24 cellular contexts compared by ENCODE assay signal in genomic region chr10:89491932-89492331, GRCh38. TPM values are rescaled to one million over a fixed set of nuclear protein-coding genes. Genes with fewer than 3 reads are reported as not detected.
A peak's percentile ranks its signal among the peaks of the same experiment; 100 is the strongest.
DNase-seq lines count a peak whose midpoint lies in the region; ATAC-seq, FAIRE-seq and TF ChIP-seq lines count a peak whose summit lies in the region.
"Had no signal": no experiment of that assay in that cellular context is flagged by ENCODE, and none has a peak within 500 bp of the region (broad histone marks: within the 10 kb centered on the region; RNA-seq: fewer than 3 reads in every experiment).

No MANE protein-coding gene starts in this region.

- TF ChIP-seq RAD21 in HepG2 (CRISPR knock-in tag; IDR thresholded peaks at IDR 0.05), result no peak

- no peak for TF ChIP-seq POLR2A in HepG2 (IDR thresholded peaks at IDR 0.05; ENCODE audit: insufficient read depth in 1 of 2, low read depth in 2 of 2, low read length in 2 of 2)
- no peak for TF ChIP-seq POLR2A in right lobe of liver (IDR thresholded peaks at IDR 0.05)

- H2AFZ ChIP-seq in HepG2 (ENCODE audit: low read length), result no peak overlapping the region
- H2AFZ ChIP-seq: GM23338 had no signal

- H3K36me3 ChIP-seq in HepG2 (replicated peaks in 1 of 2; ENCODE audit: control insufficient read depth in 1 of 2, insufficient read depth in 2 of 2, low read length in 2 of 2) (no peaks in the 10 kb centered on the region), right lobe of liver (no peaks in the 10 kb centered on the region)
- H3K36me3 ChIP-seq: BE2C; BLaER1 treated with 17β-estradiol and CSF1 and Interleukin-3, amounts not matched to agents 10 nM and 100 nM; HAP-1 had no signal

- H3K27me3 Mint-ChIP-seq in osteocyte (ENCODE audit: unreplicated experiment), result no peaks in the 10 kb centered on the region
- peaks cover 12% of the 10 kb centered on the region for H3K27me3 Mint-ChIP-seq in activated naive CD4-positive, alpha-beta T cell treated with anti-CD3 and anti-CD28 coated beads, Interleukin-2, amount 10 ng/mL, durations not matched to agents 7 days and 5 days

- no peak for DNase-seq in HepG2 (ENCODE audit: low spot score)
- DNase-seq in right lobe of liver, result no peak
- no peak for DNase-seq in osteocyte (ENCODE audit: extremely low spot score, unreplicated experiment)
- no peak for DNase-seq in activated naive CD4-positive, alpha-beta T cell treated with anti-CD3 and anti-CD28 coated beads, Interleukin-2, amount 10 ng/mL, durations not matched to agents 7 days and 5 days
- no peak for DNase-seq in DMS79 (lab: John Stamatoyannopoulos, UW)
- DNase-seq: 8988T; ACHN; AML-193; BE2C; CD4-positive, alpha-beta T cell; CD8-positive, alpha-beta memory T cell; DMS 273 treated with DMSO at 0.1 percent for 48 hours; DMS79 treated with DMSO at 0.1 percent for 48 hours; GF-D8 had no signal

- no peak overlapping the region for H3K4me3 ChIP-seq in HepG2 (replicated peaks in 1 of 3; ENCODE audit: insufficient read depth in 1 of 3, low read depth in 2 of 3, low read length in 3 of 3)
- H3K4me3 ChIP-seq in right lobe of liver, result no peak overlapping the region
- H3K4me3 ChIP-seq: A549; BLaER1 treated with 17β-estradiol and CSF1 and Interleukin-3, amounts not matched to agents 10 nM and 100 nM; GM23338; HAP-1 had no signal

- POLR2A ChIA-PET in HepG2 (lab: Yijun Ruan, JAX), result no interaction called here

- H4K20me1 ChIP-seq in HepG2 (ENCODE audit: insufficient read depth, low read length), result no peaks in the 10 kb centered on the region
- H4K20me1 ChIP-seq: BLaER1 treated with 17β-estradiol and CSF1 and Interleukin-3, amounts not matched to agents 10 nM and 100 nM had no signal

- H3K9me3 ChIP-seq in HepG2 (ENCODE audit: low read length), result no peaks in the 10 kb centered on the region
- H3K9me3 ChIP-seq in right lobe of liver, result no peaks in the 10 kb centered on the region
- H3K9me3 ChIP-seq: A549; BE2C; BLaER1 treated with 17β-estradiol and CSF1 and Interleukin-3, amounts not matched to agents 10 nM and 100 nM had no signal

- no peak overlapping the region for H3K4me2 ChIP-seq in HepG2 (ENCODE audit: low read depth, low read length)
- H3K4me2 ChIP-seq: A549; BLaER1 treated with 17β-estradiol and CSF1 and Interleukin-3, amounts not matched to agents 10 nM and 100 nM had no signal

- H3K27me3 ChIP-seq in HepG2 (ENCODE audit: control insufficient read depth in 1 of 2, insufficient read depth in 2 of 2, low read length in 2 of 2) (no peaks in the 10 kb centered on the region), right lobe of liver (no peaks in the 10 kb centered on the region)
- H3K27me3 ChIP-seq: BLaER1 treated with 17β-estradiol and CSF1 and Interleukin-3, amounts not matched to agents 10 nM and 100 nM had no signal

- 26% methylated on average over 2 of the region's 2 CpGs for WGBS in HepG2 (ENCODE audit: low lambda C conversion rate)
- 45% methylated on average over 2 of the region's 2 CpGs for WGBS in right lobe of liver (ENCODE audit: insufficient coverage, low coverage, low lambda C conversion rate, missing lambda C conversion rate)

- no peak for TF ChIP-seq CTCF in HepG2 (CRISPR knock-in tag; IDR thresholded peaks at IDR 0.05)
- TF ChIP-seq CTCF in right lobe of liver (IDR thresholded peaks at IDR 0.05), result no peak
- TF ChIP-seq CTCF in osteocyte (IDR thresholded peaks at IDR 0.05), result no peak

- H3K4me1 ChIP-seq in HepG2 (ENCODE audit: insufficient read depth, low read length) (no peaks in the 10 kb centered on the region), right lobe of liver (no peaks in the 10 kb centered on the region)
- H3K4me1 ChIP-seq: A549, BE2C had no signal

- BruUV-seq in HepG2 (replicated peaks; lab: Mats Ljungman, UMichigan), result no TSS peak

- H3K27ac ChIP-seq in HepG2 (ENCODE audit: extremely low read length, insufficient read depth, low read length) (no peak overlapping the region), right lobe of liver (no peak overlapping the region)
- H3K27ac ChIP-seq: A549; BLaER1 treated with 17β-estradiol and CSF1 and Interleukin-3, amounts not matched to agents 10 nM and 100 nM had no signal

- no peak for TF ChIP-seq EP300 in HepG2 (IDR thresholded peaks at IDR 0.05; ENCODE audit: low read depth in 2 of 2, low read length in 2 of 2)
- no peak for TF ChIP-seq EP300 in HepG2 (CRISPR knock-in tag; IDR thresholded peaks at IDR 0.05; ENCODE audit: borderline replicate concordance)

- intact Hi-C loops in HepG2 (cut with micrococcal nuclease; ENCODE audit: unreplicated experiment) (no loop called here), right lobe of liver (cut with DNase I) (no loop called here)

- peak overlapping the region; percentile 79 for H3K27ac Mint-ChIP-seq in osteocyte (ENCODE audit: unreplicated experiment)
- H3K27ac Mint-ChIP-seq in activated naive CD4-positive, alpha-beta T cell treated with anti-CD3 and anti-CD28 coated beads, Interleukin-2, amount 10 ng/mL, durations not matched to agents 7 days and 5 days, result no peak overlapping the region
- H3K27ac Mint-ChIP-seq: CD14-positive monocyte; CD4-positive, alpha-beta T cell had no signal

- CTCF ChIA-PET in HepG2 (lab: Yijun Ruan, JAX; ENCODE audit: low intra/inter-chr PET ratio, low total read pairs), result no interaction called here
- CTCF ChIA-PET in activated naive CD4-positive, alpha-beta T cell treated with anti-CD3 and anti-CD28 coated beads, Interleukin-2, amount 10 ng/mL, durations not matched to agents 7 days and 5 days (lab: Charles Lee), result no interaction called here

- no peak for ATAC-seq in HepG2
- ATAC-seq in right lobe of liver, result no peak
- ATAC-seq: A549 had no signal

- H3K4me3 Mint-ChIP-seq in osteocyte (ENCODE audit: unreplicated experiment), result no peak overlapping the region
- no peak overlapping the region for H3K4me3 Mint-ChIP-seq in activated naive CD4-positive, alpha-beta T cell treated with anti-CD3 and anti-CD28 coated beads, Interleukin-2, amount 10 ng/mL, durations not matched to agents 7 days and 5 days
- H3K4me3 Mint-ChIP-seq: CD14-positive monocyte; CD4-positive, alpha-beta T cell; CD8-positive, alpha-beta memory T cell; GM23338 had no signal

- H3K36me3 Mint-ChIP-seq in osteocyte (ENCODE audit: unreplicated experiment), result peaks cover 4% of the 10 kb centered on the region
- no peaks in the 10 kb centered on the region for H3K36me3 Mint-ChIP-seq in activated naive CD4-positive, alpha-beta T cell treated with anti-CD3 and anti-CD28 coated beads, Interleukin-2, amount 10 ng/mL, durations not matched to agents 7 days and 5 days
- H3K36me3 Mint-ChIP-seq: CD14-positive monocyte; CD8-positive, alpha-beta memory T cell had no signal

- no peak overlapping the region for H3K9ac ChIP-seq in HepG2 (ENCODE audit: insufficient read depth, low read depth, low read length)
- H3K9ac ChIP-seq: BLaER1 treated with 17β-estradiol and CSF1 and Interleukin-3, amounts not matched to agents 10 nM and 100 nM had no signal

- in situ Hi-C loops in HepG2 (cut with HindIII; ENCODE audit: extremely low pct_ligation_motif_present, low pct_unique_long_range_greater_than_20kb), result no loop called here

- H3K79me2 ChIP-seq in HepG2 (ENCODE audit: insufficient read depth, low read length), result no peaks in the 10 kb centered on the region

- no peaks in the 10 kb centered on the region for H3K9me3 Mint-ChIP-seq in osteocyte (ENCODE audit: unreplicated experiment)
- H3K9me3 Mint-ChIP-seq in activated naive CD4-positive, alpha-beta T cell treated with anti-CD3 and anti-CD28 coated beads, Interleukin-2, amount 10 ng/mL, durations not matched to agents 7 days and 5 days, result no peaks in the 10 kb centered on the region
- H3K9me3 Mint-ChIP-seq: CD4-positive, alpha-beta T cell; CD8-positive, alpha-beta memory T cell; GM23338 had no signal

- H3K4me1 Mint-ChIP-seq in osteocyte (ENCODE audit: unreplicated experiment), result peaks cover 36% of the 10 kb centered on the region
- H3K4me1 Mint-ChIP-seq in activated naive CD4-positive, alpha-beta T cell treated with anti-CD3 and anti-CD28 coated beads, Interleukin-2, amount 10 ng/mL, durations not matched to agents 7 days and 5 days, result no peaks in the 10 kb centered on the region
- H3K4me1 Mint-ChIP-seq: CD14-positive monocyte; CD8-positive, alpha-beta memory T cell had no signal

- no peak for FAIRE-seq in HepG2 (lab: Jason Lieb, UNC)
- FAIRE-seq in endometrium (lab: Jason Lieb, UNC), result peak; percentile 21
- FAIRE-seq: A549, D721Med, GM12891, GM18507 had no signal

TF ChIP-seq in HepG2, 621 proteins besides CTCF, POLR2A, EP300 and RAD21 (continues in another document):
- no peak for TF ChIP-seq SMARCE1 (IDR thresholded peaks at IDR 0.05; ENCODE audit: borderline replicate concordance)
- TF ChIP-seq RELA (CRISPR knock-in tag; IDR thresholded peaks at IDR 0.05), result no peak
- no peak for TF ChIP-seq ZNF205 (CRISPR knock-in tag; IDR thresholded peaks at IDR 0.05)
- TF ChIP-seq ZNF3 (CRISPR knock-in tag; IDR thresholded peaks at IDR 0.05), result no peak
- TF ChIP-seq ZNF451 (CRISPR knock-in tag; IDR thresholded peaks at IDR 0.05), result no peak

RNA-seq across cellular contexts. Expression of gene SLC16A12, which starts 43.5 kb away (rescaled TPM):
- total RNA-seq in HepG2 (2016; rRNA removed; fragmentation: Illumina TruSeq; extraction: Trizol), result 0.02 TPM in 1 of 2 replicates, not detected in the other
- total RNA-seq in HepG2 (2016; cell fraction: cytosol; rRNA removed; fragmentation: Illumina TruSeq; extraction: Trizol; ENCODE audit: low read depth), result not detected in 2 replicates
- 0.04 TPM in 1 of 2 replicates, not detected in the other for total RNA-seq in HepG2 (2016; cell fraction: insoluble cytoplasmic fraction; rRNA removed; fragmentation: Illumina TruSeq; extraction: Trizol)
- 0.03 TPM in 1 of 2 replicates, not detected in the other for total RNA-seq in HepG2 (2016; cell fraction: membrane; rRNA removed; fragmentation: Illumina TruSeq; extraction: Trizol)
- total RNA-seq in HepG2 (2016; cell fraction: nucleus; rRNA removed; fragmentation: Illumina TruSeq; extraction: Trizol), result 0.06 TPM in 1 of 2 replicates, not detected in the other
- 0.07 TPM in 1 of 2 replicates, not detected in the other for polyA plus RNA-seq in HepG2 (2011; rRNA removed)
- 0.01 TPM in 2 replicates for polyA plus RNA-seq in HepG2 (2011; cell fraction: cytosol; rRNA removed)
- polyA plus RNA-seq in HepG2 (2011; cell fraction: nucleus; rRNA removed), result not detected in 2 replicates
- polyA plus RNA-seq in HepG2 (2012), result not detected in 2 replicates
- polyA plus RNA-seq in HepG2 (2016; cell fraction: cytosol; fragmentation: Illumina TruSeq; extraction: Trizol; ENCODE audit: low read depth), result not detected in 2 replicates
- polyA plus RNA-seq in HepG2 (2016; cell fraction: insoluble cytoplasmic fraction; fragmentation: Illumina TruSeq; extraction: Trizol; ENCODE audit: low read depth), result not detected in 2 replicates
- polyA plus RNA-seq in HepG2 (2016; cell fraction: membrane; fragmentation: Illumina TruSeq; extraction: Trizol; ENCODE audit: low read depth), result not detected in 2 replicates
- polyA plus RNA-seq in HepG2 (2016; cell fraction: nucleus; fragmentation: Illumina TruSeq; extraction: Trizol; ENCODE audit: insufficient read depth, low read depth), result not detected in 2 replicates
- polyA minus RNA-seq in HepG2 (2011; rRNA and poly(A)+ RNA removed; ENCODE audit: low replicate concordance), result not detected in 2 replicates
- polyA minus RNA-seq in HepG2 (2011; cell fraction: cytosol; rRNA and poly(A)+ RNA removed), result not detected in 2 replicates
- polyA minus RNA-seq in HepG2 (2011; cell fraction: nucleus; rRNA and poly(A)+ RNA removed), result not detected in 2 replicates
- 1 to 10 TPM in 2 of 6 experiments, under 1 TPM in 4; 0.20 to 6.1 (median 0.80) TPM for total RNA-seq in right lobe of liver
- total RNA-seq in osteocyte, result 7.9 and 8.4 TPM in 2 replicates
- total RNA-seq: CD4-positive, alpha-beta T cell; CD8-positive, alpha-beta memory T cell; G401 had no signal
- polyA plus RNA-seq: CD8-positive, alpha-beta memory T cell had no signal
